8 cellular contexts compared by ENCODE assay signal in genomic region chr10:133414401-133414800, GRCh38. TPM values are rescaled to one million over a fixed set of nuclear protein-coding genes. Genes with fewer than 3 reads are reported as not detected.
"Had no signal": no experiment of that assay in that cellular context is flagged by ENCODE, and none has a peak within 500 bp of the region (broad histone marks: within the 10 kb centered on the region; RNA-seq: fewer than 3 reads in every experiment).

No MANE protein-coding gene starts in this region.

RNA-seq across cellular contexts. Expression of gene SPRN, which starts 10.0 kb away (rescaled TPM):
- total RNA-seq: stomach, subcutaneous adipose tissue, thoracic aorta, tibial nerve, transverse colon, upper lobe of right lung, ureter, vagina had no signal
